ENCODE assay signal across 8 cellular contexts in the genomic region with DNA sequence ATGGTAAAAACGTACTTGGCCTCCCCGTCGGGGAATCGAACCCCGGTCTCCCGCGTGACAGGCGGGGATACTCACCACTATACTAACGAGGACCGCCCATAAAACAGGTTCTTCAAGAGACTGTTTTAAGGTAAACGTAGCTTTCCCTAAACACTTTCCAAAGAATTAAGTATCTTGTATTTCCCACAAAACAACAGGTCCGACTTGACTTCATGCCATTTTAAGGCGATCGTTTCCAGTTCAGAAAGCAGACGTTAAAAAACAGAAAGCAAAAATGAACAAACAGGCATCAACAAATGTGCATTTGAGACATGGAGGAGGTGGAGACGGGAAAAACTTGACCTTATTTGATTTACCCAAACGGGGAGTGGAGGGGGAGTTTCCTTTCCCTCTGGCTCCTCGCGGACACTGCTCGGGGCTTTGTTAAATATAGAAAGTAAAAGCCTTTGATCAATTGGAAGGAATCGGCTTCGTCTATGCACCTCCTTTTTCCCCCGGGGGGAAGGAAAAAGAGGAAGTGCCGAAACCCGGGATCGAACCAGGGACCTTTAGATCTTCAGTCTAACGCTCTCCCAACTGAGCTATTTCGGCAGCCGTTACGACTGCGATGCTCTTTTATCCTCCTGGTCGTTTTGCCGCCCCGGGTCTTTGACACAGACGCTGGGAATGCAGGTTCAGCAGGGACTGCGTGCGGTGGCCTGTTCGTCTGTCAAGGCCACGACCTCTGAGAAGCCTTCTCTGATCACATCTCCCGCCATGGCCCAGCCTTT. TPM values are rescaled to one million over a fixed set of nuclear protein-coding genes. Genes with fewer than 3 reads are reported as not detected.
DNase-seq lines count a peak whose midpoint lies in the region; ATAC-seq, FAIRE-seq and TF ChIP-seq lines count a peak whose summit lies in the region.

No MANE protein-coding gene starts in this region.

- 0 out of 4 replicates have a peak, but pooled peaks of 1 of the 2 experiments have one; percentile 10 for TF ChIP-seq RAD21 in K562 (CRISPR knock-in tag; conservative IDR thresholded peaks at IDR 0.05 in 1 of 2, IDR thresholded peaks at IDR 0.05 in 1 of 2)

- no peaks in the 10 kb centered on the region for H3K27me3 ChIP-seq in K562 (ENCODE audit: control insufficient read depth in 2 of 2, insufficient read depth in 2 of 2, low read length in 2 of 2)
- no peaks in the 10 kb centered on the region for H3K27me3 ChIP-seq in spleen (replicated peaks in 1 of 7)

- ATAC-seq in HG02938 (IDR thresholded peaks at IDR 0.05; ENCODE audit: unreplicated experiment) (peak; percentile 68), K562 (peak; percentile 80)

- TF ChIP-seq EP300 in K562 (IDR thresholded peaks at IDR 0.05; ENCODE audit: low read length): peak; percentile 73

- WGBS in K562 (ENCODE audit: insufficient coverage, low coverage, missing lambda C conversion rate): under 1% methylated on average over 37 of the region's 40 CpGs
- WGBS in spleen, 5 donors: 0 to 1% (median 0%) methylated on average over 40 of the region's 40 CpGs

- H4K20me1 ChIP-seq in K562 (replicated peaks; ENCODE audit: control insufficient read depth, insufficient read depth, low read length): no peaks in the 10 kb centered on the region

- H3K9me1 ChIP-seq in K562 (ENCODE audit: control insufficient read depth, insufficient read depth, low read length): no peaks in the 10 kb centered on the region

- DNase-seq in GM12892 (ENCODE audit: insufficient read length) (peak; percentile 75), SK-N-MC (ENCODE audit: low read depth, low spot score) (peak; percentile 73), K562 (ENCODE audit: extremely low read depth in 1 of 4, low spot score in 3 of 4) (peak; percentile 78 to 92 (median 85)), iPS-NIHi11 (ENCODE audit: low spot score) (peak; percentile 81), spleen (peak; percentile 95), COLO668 (lab: John Stamatoyannopoulos, UW; ENCODE audit: unreplicated experiment) (no peak), DMS114 treated with DMSO at 0.1 percent for 48 hours (lab: John Stamatoyannopoulos, UW; ENCODE audit: unreplicated experiment) (no peak)

- BruUV-seq in K562 (replicated peaks; lab: Mats Ljungman, UMichigan): no TSS peak

- CTCF ChIA-PET in K562 (lab: Yijun Ruan, JAX; ENCODE audit: low intra/inter-chr PET ratio): interaction anchor here (0.7 to 0.9 kb wide), 2 partner anchors 21 to 99 kb away, joined by 3 to 4 read pairs; no protein-coding TSS in a partner anchor

- POLR2A ChIA-PET in K562 (lab: Yijun Ruan, JAX): interaction anchor here (1.2 to 2.3 kb wide), 4 partner anchors 10 to 13 kb away, joined by 4 to 18 read pairs (median 9); a partner anchor contains a TSS

- peak; percentile 78 for FAIRE-seq in GM12892 (lab: Jason Lieb, UNC)
- FAIRE-seq in K562 (lab: Jason Lieb, UNC): peak; percentile 78

- H3K27ac ChIP-seq in SK-N-MC (peak overlapping the region; percentile 93), K562 (ENCODE audit: extremely low read depth, low read depth, low read length) (peak overlapping the region; percentile 90), spleen (peak overlapping the region; percentile 81 to 94 (median 90))

- intact Hi-C loops in K562 (cut with micrococcal nuclease) (loop anchor here (1.0 kb wide), 2 partner anchors 12 to 13 kb away; a partner anchor contains a TSS), spleen (cut with DNase I; ENCODE audit: low total_unique reads) (no loop called here)

- peak overlapping the region; percentile 96 for H3K4me2 ChIP-seq in K562 (ENCODE audit: insufficient read depth, low read length)

- H3K9ac ChIP-seq in SK-N-MC (ENCODE audit: insufficient read length): peak overlapping the region; percentile 90
- peak overlapping the region; percentile 87 to 89 for H3K9ac ChIP-seq in K562 (ENCODE audit: insufficient read depth in 1 of 2, low read depth in 2 of 2, low read length in 2 of 2)

- peak overlapping the region; percentile 95 for H2AFZ ChIP-seq in K562 (ENCODE audit: low read depth, low read length)

- TF ChIP-seq CTCF in K562 (IDR thresholded peaks at IDR 0.05 in 2 of 3, conservative IDR thresholded peaks at IDR 0.05 in 1 of 3; ENCODE audit: insufficient read depth in 2 of 3, low read depth in 1 of 3, low read length in 3 of 3) (0 out of 6 replicates have a peak, but pooled peaks of 1 of the 3 experiments have one; percentile 10), spleen (IDR thresholded peaks at IDR 0.05 in 8 of 11, conservative IDR thresholded peaks at IDR 0.05 in 3 of 11) (no peak)

- in situ Hi-C loops in K562 (cut with MboI): no loop called here

- no peaks in the 10 kb centered on the region for H3K36me3 ChIP-seq in SK-N-MC (ENCODE audit: insufficient read depth, low read length)
- H3K36me3 ChIP-seq in K562 (ENCODE audit: control insufficient read depth, insufficient read depth, low read length): no peaks in the 10 kb centered on the region
- H3K36me3 ChIP-seq in spleen: no peaks in the 10 kb centered on the region

- no peak for TF ChIP-seq POLR2A in GM12892 (IDR thresholded peaks at IDR 0.05; ENCODE audit: low read depth, low read length)
- no peak for TF ChIP-seq POLR2A in K562 (conservative IDR thresholded peaks at IDR 0.05)
- no peak for TF ChIP-seq POLR2A in spleen (IDR thresholded peaks at IDR 0.05)

- H3K79me2 ChIP-seq in K562 (ENCODE audit: control insufficient read depth, insufficient read depth, low read length): no peaks in the 10 kb centered on the region

- H3K9me3 ChIP-seq in SK-N-MC (ENCODE audit: low read depth, low read length) (no peaks in the 10 kb centered on the region), K562 (replicated peaks; ENCODE audit: control insufficient read depth, insufficient read depth, low read depth, low read length) (no peaks in the 10 kb centered on the region), spleen (no peaks in the 10 kb centered on the region)

- peak overlapping the region; percentile 100 for H3K4me3 ChIP-seq in SK-N-MC
- peak overlapping the region; percentile 64 for H3K4me3 ChIP-seq in K562
- peak overlapping the region; percentile 37 to 71 (median 50) for H3K4me3 ChIP-seq in spleen

- H3K4me1 ChIP-seq in K562 (replicated peaks in 1 of 2; ENCODE audit: control insufficient read depth in 2 of 2, insufficient read depth in 2 of 2, low read length in 2 of 2): peaks cover 16 to 19% of the 10 kb centered on the region in 2 experiments; a peak in 4 of 5 replicates
- H3K4me1 ChIP-seq in spleen: peaks cover 9 to 46% (median 22%) of the 10 kb centered on the region in 6 donors

TF ChIP-seq in K562, 482 proteins besides CTCF, POLR2A, EP300 and RAD21 (continues in another document):
- no peak for TF ChIP-seq SIN3A (IDR thresholded peaks at IDR 0.05; ENCODE audit: borderline replicate concordance in 2 of 2, control insufficient read depth in 1 of 2, low read depth in 2 of 2, low read length in 2 of 2)
- TF ChIP-seq GATA2 (CRISPR knock-in tag; IDR thresholded peaks at IDR 0.05): no peak
- TF ChIP-seq NR1H2 (CRISPR knock-in tag; IDR thresholded peaks at IDR 0.05): no peak
- TF ChIP-seq, protein P1, sequence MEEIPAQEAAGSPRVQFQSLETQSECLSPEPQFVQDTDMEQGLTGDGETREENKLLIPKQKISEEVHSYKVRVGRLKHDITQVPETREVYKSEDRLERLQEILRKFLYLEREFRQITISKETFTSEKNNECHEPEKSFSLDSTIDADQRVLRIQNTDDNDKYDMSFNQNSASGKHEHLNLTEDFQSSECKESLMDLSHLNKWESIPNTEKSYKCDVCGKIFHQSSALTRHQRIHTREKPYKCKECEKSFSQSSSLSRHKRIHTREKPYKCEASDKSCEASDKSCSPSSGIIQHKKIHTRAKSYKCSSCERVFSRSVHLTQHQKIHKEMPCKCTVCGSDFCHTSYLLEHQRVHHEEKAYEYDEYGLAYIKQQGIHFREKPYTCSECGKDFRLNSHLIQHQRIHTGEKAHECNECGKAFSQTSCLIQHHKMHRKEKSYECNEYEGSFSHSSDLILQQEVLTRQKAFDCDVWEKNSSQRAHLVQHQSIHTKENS (CRISPR knock-in tag; IDR thresholded peaks at IDR 0.05): no peak
- TF ChIP-seq NFYB (IDR thresholded peaks at IDR 0.05; ENCODE audit: extremely low read depth, insufficient read length): no peak
- TF ChIP-seq, protein P2, sequence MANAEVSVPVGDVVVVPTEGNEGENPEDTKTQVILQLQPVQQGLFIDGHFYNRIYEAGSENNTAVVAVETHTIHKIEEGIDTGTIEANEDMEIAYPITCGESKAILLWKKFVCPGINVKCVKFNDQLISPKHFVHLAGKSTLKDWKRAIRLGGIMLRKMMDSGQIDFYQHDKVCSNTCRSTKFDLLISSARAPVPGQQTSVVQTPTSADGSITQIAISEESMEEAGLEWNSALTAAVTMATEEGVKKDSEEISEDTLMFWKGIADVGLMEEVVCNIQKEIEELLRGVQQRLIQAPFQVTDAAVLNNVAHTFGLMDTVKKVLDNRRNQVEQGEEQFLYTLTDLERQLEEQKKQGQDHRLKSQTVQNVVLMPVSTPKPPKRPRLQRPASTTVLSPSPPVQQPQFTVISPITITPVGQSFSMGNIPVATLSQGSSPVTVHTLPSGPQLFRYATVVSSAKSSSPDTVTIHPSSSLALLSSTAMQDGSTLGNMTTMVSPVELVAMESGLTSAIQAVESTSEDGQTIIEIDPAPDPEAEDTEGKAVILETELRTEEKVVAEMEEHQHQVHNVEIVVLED (CRISPR knock-in tag; IDR thresholded peaks at IDR 0.05): no peak; the same call in 1 of the 2 replicates
- peak; percentile 64; the same call in 1 of the 2 replicates for TF ChIP-seq KLF13 (tag; IDR thresholded peaks at IDR 0.05; ENCODE audit: borderline replicate concordance, low read depth)

RNA-seq across cellular contexts. Expression of a gene that starts 13.1 kb away (rescaled TPM):
- 929 TPM for polyA plus RNA-seq in GM12892 (2012; ENCODE audit: missing spikeins)
- 193 and 317 TPM in 2 replicates for total RNA-seq in K562 (2011; cell fraction: chromatin; rRNA removed; ENCODE audit: low replicate concordance)
- 188 and 214 TPM in 2 replicates for total RNA-seq in K562 (2011; cell fraction: nucleolus; rRNA removed)
- total RNA-seq in K562 (2011; cell fraction: nucleoplasm; rRNA removed): 283 and 301 TPM in 2 replicates
- 717 and 744 TPM in 2 replicates for total RNA-seq in K562 (2014; rRNA removed)
- 771 and 813 TPM in 2 replicates for total RNA-seq in K562 (2014; rRNA removed; fragmentation: Illumina TruSeq; extraction: Trizol)
- total RNA-seq in K562 (2015; rRNA removed; fragmentation: Illumina TruSeq; extraction: Trizol): 795 and 812 TPM in 2 replicates
- 697 and 765 TPM in 2 replicates for total RNA-seq in K562 (2021)
- polyA plus RNA-seq in K562 (2011; rRNA removed): 1,118 and 1,197 TPM in 2 replicates
- polyA plus RNA-seq in K562 (2011; cell fraction: cytosol; rRNA removed): 514 and 899 TPM in 2 replicates
- polyA plus RNA-seq in K562 (2011; cell fraction: nucleus; rRNA removed): 518 and 627 TPM in 2 replicates
- polyA plus RNA-seq in K562 (2012): 1,269 and 1,358 TPM in 2 replicates
- polyA plus RNA-seq in K562 (2014; fragmentation: Illumina TruSeq; extraction: Trizol): 825 and 860 TPM in 2 replicates
- 1,000 to 10,000 TPM in 1 of 2 experiments, 100 to 1,000 TPM in 1; 927 to 1,153 TPM for polyA plus RNA-seq in K562 (2014; fragmentation: Nextera tagmentation; extraction: Ambion mirVana)
- polyA plus RNA-seq in K562 (2014; rRNA removed): 533 and 624 TPM in 2 replicates
- polyA minus RNA-seq in K562 (2011; rRNA and poly(A)+ RNA removed): 765 and 975 TPM in 2 replicates
- polyA minus RNA-seq in K562 (2011; cell fraction: cytosol; rRNA and poly(A)+ RNA removed): 543 and 602 TPM in 2 replicates
- 77.0 and 177 TPM in 2 replicates for polyA minus RNA-seq in K562 (2011; cell fraction: nucleus; rRNA and poly(A)+ RNA removed)
- total RNA-seq in spleen: 1,000 to 10,000 TPM in 1 of 7 donors, 100 to 1,000 TPM in 6; 770 to 1,107 (median 909) TPM
- 100 to 1,000 TPM; 623 to 743 (median 691) TPM for polyA plus RNA-seq in spleen

Comparison
In these comparisons a context has a peak if more than half of its experiments do, and no peak if none do; other contexts are left out.
1. DNase-seq: peak in GM12892 (single experiment), SK-N-MC (single experiment), K562 (4 of 4), iPS-NIHi11 (single experiment) and spleen (single experiment); none in COLO668 (single experiment) and DMS114 treated with DMSO at 0.1 percent for 48 hours (single experiment).
2. H3K4me3 ChIP-seq: peak in every context shown above with its lines; median percentile 100 in SK-N-MC; 64 in K562; 50 in spleen.
3. Peak in every context shown above with its lines, with median percentiles within 50 percentile points of each other: H3K27ac ChIP-seq.